Comparison of ENCODE assay signal across 8 cellular contexts in genomic region chr1:100249537-100250257, GRCh38. TPM values are rescaled to one million over a fixed set of nuclear protein-coding genes. Genes with fewer than 3 reads are reported as not detected.
DNase-seq lines count a peak whose midpoint lies in the region; ATAC-seq, FAIRE-seq and TF ChIP-seq lines count a peak whose summit lies in the region.

DBT (minus strand) TSS chr1:100249834; CDS start chr1:100249820, 14 bp downstream.

- H3K9me3 ChIP-seq in AG04450 (ENCODE audit: control insufficient read depth, insufficient read depth, low read length) (no peaks in the 10 kb centered on the region), WERI-Rb-1 (ENCODE audit: severe bottlenecking) (no peaks in the 10 kb centered on the region), smooth muscle cell (replicated peaks; ENCODE audit: low read depth) (no peaks in the 10 kb centered on the region)

- peak within 1 kb of the TSS; percentile 71 for H3K9ac ChIP-seq in smooth muscle cell (ENCODE audit: low read depth)

- CTCF ChIA-PET in AG04450 (lab: Charles Lee): interaction anchor here (1.0 to 1.6 kb wide), 4 partner anchors 10 to 619 kb away, joined by 3 to 5 read pairs (median 4); no protein-coding TSS in a partner anchor

- H3F3A ChIP-seq in smooth muscle cell (ENCODE audit: low read depth): no peaks in the 10 kb centered on the region

- H3K27ac ChIP-seq in AG04450 (ENCODE audit: low read depth, low read length): peak within 1 kb of the TSS; percentile 69
- H3K27ac ChIP-seq in WERI-Rb-1: peak within 1 kb of the TSS; percentile 69
- peak within 1 kb of the TSS; percentile 52 for H3K27ac ChIP-seq in smooth muscle cell (ENCODE audit: low read depth)

- peak within 1 kb of the TSS; percentile 98 for H3K4me3 ChIP-seq in AG04450 (ENCODE audit: low read depth, low read length)
- H3K4me3 ChIP-seq in WERI-Rb-1 (ENCODE audit: low read depth, low read length): peak within 1 kb of the TSS; percentile 69
- peak within 1 kb of the TSS; percentile 64 for H3K4me3 ChIP-seq in bronchial epithelial cell (ENCODE audit: low read depth, low read length)
- H3K4me3 ChIP-seq in smooth muscle cell: peak within 1 kb of the TSS; percentile 68

- WGBS in smooth muscle cell (ENCODE audit: low lambda C conversion rate): 4% methylated on average over 31 of the region's 31 CpGs

- no peak for TF ChIP-seq CTCF in AG04450 (IDR thresholded peaks at IDR 0.05; ENCODE audit: low read depth, low read length)
- TF ChIP-seq CTCF in WERI-Rb-1 (IDR thresholded peaks at IDR 0.05; ENCODE audit: low read depth, low read length): no peak
- TF ChIP-seq CTCF in bronchial epithelial cell (IDR thresholded peaks at IDR 0.05; ENCODE audit: insufficient read depth, low read length, severe bottlenecking): no peak
- TF ChIP-seq CTCF in smooth muscle cell (IDR thresholded peaks at IDR 0.05; ENCODE audit: borderline replicate concordance, insufficient read depth, poor library complexity, severe bottlenecking): no peak

- H3K36me3 ChIP-seq in WERI-Rb-1 (no peaks in the 10 kb centered on the region), bronchial epithelial cell (ENCODE audit: control insufficient read depth, insufficient read depth, low read length) (no peaks in the 10 kb centered on the region), smooth muscle cell (ENCODE audit: low read depth) (no peaks in the 10 kb centered on the region)

- no peaks in the 10 kb centered on the region for H4K20me1 ChIP-seq in smooth muscle cell (ENCODE audit: low read depth)

- H3K4me1 ChIP-seq in smooth muscle cell (ENCODE audit: low read depth): peaks cover 6% of the 10 kb centered on the region

- peaks cover 39% of the 10 kb centered on the region for H3K79me2 ChIP-seq in smooth muscle cell (ENCODE audit: low read depth)

- peak within 1 kb of the TSS; percentile 93 for H3K4me2 ChIP-seq in smooth muscle cell

- peak within 1 kb of the TSS; percentile 86 for H2AFZ ChIP-seq in smooth muscle cell (ENCODE audit: low read depth)

- DNase-seq in AG04450 (ENCODE audit: low read depth, low spot score): peak; percentile 78
- DNase-seq in NCI-H2227 (lab: John Stamatoyannopoulos, UW; ENCODE audit: unreplicated experiment): peak; percentile 96
- peak; percentile 96 for DNase-seq in WERI-Rb-1
- DNase-seq in bronchial epithelial cell (ENCODE audit: low read depth): peak; percentile 96
- peak; percentile 100 for DNase-seq in iPS-NIHi7 (ENCODE audit: extremely low spot score)
- peak; percentile 66 for DNase-seq in smooth muscle cell (lab: John Stamatoyannopoulos, UW; ENCODE audit: unreplicated experiment)

- ATAC-seq in GM18907 (IDR thresholded peaks at IDR 0.05; ENCODE audit: unreplicated experiment) (peak; percentile 100), HG03139 (IDR thresholded peaks at IDR 0.05; ENCODE audit: unreplicated experiment) (peak; percentile 100)

- H3K27me3 ChIP-seq in AG04450 (ENCODE audit: control insufficient read depth, insufficient read depth, low read length) (no peaks in the 10 kb centered on the region), WERI-Rb-1 (ENCODE audit: insufficient read depth, low read depth, severe bottlenecking) (no peaks in the 10 kb centered on the region), bronchial epithelial cell (ENCODE audit: control insufficient read depth, insufficient read depth, low read length) (no peaks in the 10 kb centered on the region), smooth muscle cell (ENCODE audit: low read depth) (no peaks in the 10 kb centered on the region)

- POLR2A ChIA-PET in AG04450 (lab: Yijun Ruan, JAX): interaction anchor here (0.5 to 1.9 kb wide), 5 partner anchors 12 to 280 kb away, joined by 4 to 11 read pairs (median 5); partner anchors contain the start of genes CDC14A, RTCA and SLC35A3

- FAIRE-seq in bronchial epithelial cell (lab: Jason Lieb, UNC): peak; percentile 77

RNA-seq across cellular contexts. Expression of gene DBT, which starts in this region (rescaled TPM):
- polyA plus RNA-seq in AG04450 (2011; rRNA removed): 9.0 and 11.4 TPM in 2 replicates
- 6.2 and 8.3 TPM in 2 replicates for polyA minus RNA-seq in AG04450 (2011; rRNA and poly(A)+ RNA removed)
- 3.7 and 6.5 TPM in 2 replicates for total RNA-seq in bronchial epithelial cell
- total RNA-seq in smooth muscle cell: 9.0 and 17.1 TPM in 2 replicates
- 3.8 and 4.3 TPM in 2 replicates for polyA plus RNA-seq in smooth muscle cell

Comparison
In these comparisons a context has a peak if more than half of its experiments do, and no peak if none do; other contexts are left out.
1. Peak in every context shown above with its lines: DNase-seq, ATAC-seq, H3K4me3 ChIP-seq and H3K27ac ChIP-seq.